Comparison of ENCODE assay signal across 12 cellular contexts in genomic region chr17:1626333-1626732, GRCh38. TPM values are rescaled to one million over a fixed set of nuclear protein-coding genes. Genes with fewer than 3 reads are reported as not detected.
DNase-seq lines count a peak whose midpoint lies in the region; ATAC-seq, FAIRE-seq and TF ChIP-seq lines count a peak whose summit lies in the region.
"Had no signal": no experiment of that assay in that cellular context is flagged by ENCODE, and none has a peak within 500 bp of the region (broad histone marks: within the 10 kb centered on the region; RNA-seq: fewer than 3 reads in every experiment).

No MANE protein-coding gene starts in this region.

- TF ChIP-seq EP300 in ovary (IDR thresholded peaks at IDR 0.05) = no peak

- DNase-seq in DND-41 (no peak), hepatic stellate cell (ENCODE audit: low spot score) (peak; percentile 37), retina (peak; percentile 13), NCI-H1092 treated with DMSO at 0.1 percent for 48 hours (lab: John Stamatoyannopoulos, UW) (no peak), SW 1271 (lab: John Stamatoyannopoulos, UW) (no peak), GM12891 (ENCODE audit: insufficient read length, low spot score) (no peak), ovary (no peak)
- DNase-seq: Calu3; effector CD4-positive, alpha-beta T cell; kidney glomerular epithelial cell; NCI-H446 had no signal

- H3K4me1 ChIP-seq in DND-41 (ENCODE audit: insufficient read depth, low read length) (peaks cover 45% of the 10 kb centered on the region), ovary (ENCODE audit: insufficient read depth) (peaks cover 3% of the 10 kb centered on the region)

- H3F3A ChIP-seq in SU-DHL-6 (ENCODE audit: insufficient read depth) = peaks cover 18% of the 10 kb centered on the region

- peak overlapping the region; percentile 76 for H3K27ac ChIP-seq in DND-41 (ENCODE audit: low read length)
- H3K27ac ChIP-seq in SU-DHL-6 (ENCODE audit: low read depth, low read length) = peak overlapping the region; percentile 86
- no peak overlapping the region for H3K27ac ChIP-seq in ovary

- H3K9ac ChIP-seq in DND-41 (ENCODE audit: low read depth, low read length) (peak overlapping the region; percentile 70), SU-DHL-6 (ENCODE audit: low read length) (peak overlapping the region; percentile 81)

- H3K4me3 ChIP-seq in DND-41 (ENCODE audit: low read depth in 1 of 2, low read length in 2 of 2) = peak overlapping the region in 1 of 2 experiments; percentile 70; a peak in 3 of 4 replicates
- peak overlapping the region; percentile 79 for H3K4me3 ChIP-seq in SU-DHL-6 (ENCODE audit: insufficient read depth, low read length, poor library complexity, severe bottlenecking)
- no peak overlapping the region for H3K4me3 ChIP-seq in ovary

- TF ChIP-seq CTCF in DND-41 (IDR thresholded peaks at IDR 0.05; ENCODE audit: borderline replicate concordance, extremely low read depth, low read length, poor library complexity, severe bottlenecking) (no peak), SU-DHL-6 (IDR thresholded peaks at IDR 0.05; ENCODE audit: insufficient read depth, low read length, poor library complexity, severe bottlenecking) (no peak), ovary (IDR thresholded peaks at IDR 0.05) (no peak)

- FAIRE-seq in GM12891 (lab: Jason Lieb, UNC) = no peak

- no peak for ATAC-seq in DND-41 (ENCODE audit: insufficient read depth, low read depth)

- no peaks in the 10 kb centered on the region for H3K9me3 ChIP-seq in DND-41 (ENCODE audit: insufficient read depth, low read length, severe bottlenecking)
- H3K9me3 ChIP-seq in SU-DHL-6 (ENCODE audit: insufficient read depth, low read length) = no peaks in the 10 kb centered on the region
- no peaks in the 10 kb centered on the region for H3K9me3 ChIP-seq in ovary

- H3K4me2 ChIP-seq in DND-41 (ENCODE audit: insufficient read depth, low read length) (peak overlapping the region; percentile 95), SU-DHL-6 (ENCODE audit: low read depth, low read length, poor library complexity, severe bottlenecking) (peak overlapping the region; percentile 85)

- H3K9me2 ChIP-seq in SU-DHL-6 (replicated peaks; ENCODE audit: insufficient read depth, low read length) = no peaks in the 10 kb centered on the region

- H2AFZ ChIP-seq in DND-41 (ENCODE audit: low read depth, low read length) (peak overlapping the region; percentile 6; the same call in 1 of the 2 replicates), SU-DHL-6 (ENCODE audit: low read depth, low read length, severe bottlenecking) (no peak overlapping the region)

- TF ChIP-seq POLR2A in GM12891 (IDR thresholded peaks at IDR 0.05; ENCODE audit: low read depth, low read length) (no peak), ovary (IDR thresholded peaks at IDR 0.05) (no peak)

- H3K27me3 ChIP-seq in DND-41 (ENCODE audit: insufficient read depth, low read length, poor library complexity) (no peaks in the 10 kb centered on the region), SU-DHL-6 (ENCODE audit: low read length) (no peaks in the 10 kb centered on the region), ovary (no peaks in the 10 kb centered on the region)

- H3K79me2 ChIP-seq in DND-41 (ENCODE audit: insufficient read depth, low read length) (peaks cover 57% of the 10 kb centered on the region), SU-DHL-6 (ENCODE audit: insufficient read depth, low read length) (peaks cover 35% of the 10 kb centered on the region)

- H4K20me1 ChIP-seq in DND-41 (ENCODE audit: insufficient read depth, low read length) (no peaks in the 10 kb centered on the region), SU-DHL-6 (ENCODE audit: low read depth, low read length) (no peaks in the 10 kb centered on the region)

- H3K36me3 ChIP-seq in DND-41 (ENCODE audit: insufficient read depth, low read length) = peaks cover 34% of the 10 kb centered on the region
- H3K36me3 ChIP-seq in SU-DHL-6 (ENCODE audit: low read length) = no peaks in the 10 kb centered on the region
- H3K36me3 ChIP-seq in ovary = no peaks in the 10 kb centered on the region

- intact Hi-C loops in ovary (cut with DNase I) = no loop called here

- WGBS in ovary, 3 donors = 12 to 35% (median 33%) methylated on average over 3 of the region's 3 CpGs

TF ChIP-seq in GM12891, 5 proteins besides CTCF, POLR2A, EP300 and RAD21:
- TF ChIP-seq PAX5 (IDR thresholded peaks at IDR 0.05; ENCODE audit: insufficient read depth, low read length, severe bottlenecking) (no peak), TAF1 (IDR thresholded peaks at IDR 0.05; ENCODE audit: low read depth, low read length) (no peak), SPI1 (IDR thresholded peaks at IDR 0.05; ENCODE audit: low read depth, low read length) (no peak), POU2F2 (IDR thresholded peaks at IDR 0.05; ENCODE audit: low read depth, low read length) (no peak), POLR2AphosphoS5 (IDR thresholded peaks at IDR 0.05; ENCODE audit: low read depth, low read length) (no peak)

RNA-seq across cellular contexts. Expression of gene SLC43A2, which starts 2.3 kb away (rescaled TPM):
- 2.8 TPM for polyA plus RNA-seq in GM12891 (2012; ENCODE audit: low read depth, missing spikeins)
- total RNA-seq in ovary = 10 to 100 TPM in 3 of 7 donors, 1 to 10 TPM in 4; 3.5 to 24.6 (median 8.8) TPM
- polyA plus RNA-seq in ovary = 1 to 10 TPM; 5.0 to 7.1 TPM

RNA-seq across cellular contexts. Expression of gene SCARF1, which starts 19.2 kb away (rescaled TPM):
- polyA plus RNA-seq in GM12891 (2012; ENCODE audit: low read depth, missing spikeins) = 1.5 TPM
- 10 to 100 TPM in 1 of 7 donors, 1 to 10 TPM in 6; 2.6 to 10.2 (median 5.7) TPM for total RNA-seq in ovary
- polyA plus RNA-seq in ovary = 1 to 10 TPM; 1.7 to 6.5 TPM

RNA-seq across cellular contexts. Expression of gene RILP, which starts 23.3 kb away (rescaled TPM):
- polyA plus RNA-seq in GM12891 (2012; ENCODE audit: low read depth, missing spikeins) = 2.0 TPM
- total RNA-seq in ovary = 10 to 100 TPM in 1 of 7 donors, 1 to 10 TPM in 6; 3.0 to 11.0 (median 5.7) TPM
- 1 to 10 TPM; 2.3 to 6.2 TPM for polyA plus RNA-seq in ovary

RNA-seq across cellular contexts. Expression of gene PRPF8, which starts 58.3 kb away (rescaled TPM):
- polyA plus RNA-seq in GM12891 (2012; ENCODE audit: low read depth, missing spikeins) = 135 TPM
- total RNA-seq in ovary = 100 to 1,000 TPM; 146 to 379 (median 290) TPM
- 100 to 1,000 TPM; 150 to 186 TPM for polyA plus RNA-seq in ovary

Comparison
In these comparisons a context has a peak if more than half of its experiments do, and no peak if none do; other contexts are left out.
1. DNase-seq: peak in hepatic stellate cell (single experiment) and retina (single experiment); none in DND-41 (single experiment), NCI-H1092 treated with DMSO at 0.1 percent for 48 hours (single experiment), SW 1271 (0 of 2), GM12891 (single experiment) and ovary (0 of 5).
2. H3K27ac ChIP-seq: peak in DND-41 (single experiment) and SU-DHL-6 (single experiment); none in ovary (0 of 2).